In genomic region chr17:20228860-20229259, GRCh38 we compare ENCODE assay signal across 15 cellular contexts.
DNase-seq lines count a peak whose midpoint lies in the region; ATAC-seq and TF ChIP-seq lines count a peak whose summit lies in the region.
"Had no signal": no experiment of that assay in that cellular context is flagged by ENCODE, and none has a peak within 500 bp of the region (broad histone marks: within the 10 kb centered on the region; RNA-seq: fewer than 3 reads in every experiment).

No MANE protein-coding gene starts in this region.

- no peaks in the 10 kb centered on the region for H3K27me3 Mint-ChIP-seq in activated T-cell treated with anti-CD3 and anti-CD28 coated beads, Interleukin-2, amount 50 U/mL, for 72 hours (ENCODE audit: low read depth)
- H3K27me3 Mint-ChIP-seq in natural killer cell (ENCODE audit: low read depth in 2 of 2): no peaks in the 10 kb centered on the region
- H3K27me3 Mint-ChIP-seq: CD4-positive, CD25-positive, alpha-beta regulatory T cell had no signal

- H3K27ac ChIP-seq in angular gyrus (ENCODE audit: low read depth, low read length) (peak overlapping the region; percentile 42), substantia nigra (ENCODE audit: low read depth, low read length, poor library complexity, severe bottlenecking) (peak overlapping the region; percentile 61)

- no peak for DNase-seq in activated T-cell treated with anti-CD3 and anti-CD28 coated beads, Interleukin-2, amount 50 U/mL, for 72 hours
- DNase-seq in activated T-cell treated with anti-CD3 and anti-CD28 coated beads for 4 hours (no peak), fibroblast of peridontal ligament (ENCODE audit: extremely low read depth) (peak; percentile 9), substantia nigra (lab: John Stamatoyannopoulos, UW) (no peak), G401 (ENCODE audit: low spot score) (no peak), natural killer cell (no peak), 8988T (no peak)
- DNase-seq: CD4-positive, CD25-positive, alpha-beta regulatory T cell; DMS53; KBM-7; NCI-H1105; NCI-H187; NCI-H446; NCI-H748 treated with DMSO at 0.1 percent for 48 hours had no signal

- ATAC-seq in activated T-cell treated with anti-CD3 and anti-CD28 coated beads, Interleukin-2, amount 50 U/mL, for 72 hours (replicated peaks in 1 of 2): peak; percentile 64 to 78
- ATAC-seq in natural killer cell: no peak

- no peaks in the 10 kb centered on the region for H3K36me3 Mint-ChIP-seq in activated T-cell treated with anti-CD3 and anti-CD28 coated beads, Interleukin-2, amount 50 U/mL, for 72 hours (ENCODE audit: insufficient read depth in 2 of 2)
- no peaks in the 10 kb centered on the region for H3K36me3 Mint-ChIP-seq in natural killer cell

- no peak overlapping the region for H3K4me3 Mint-ChIP-seq in activated T-cell treated with anti-CD3 and anti-CD28 coated beads, Interleukin-2, amount 50 U/mL, for 72 hours
- no peak overlapping the region for H3K4me3 Mint-ChIP-seq in natural killer cell
- H3K4me3 Mint-ChIP-seq: CD4-positive, CD25-positive, alpha-beta regulatory T cell had no signal

- no peak overlapping the region for H3K27ac Mint-ChIP-seq in activated T-cell treated with anti-CD3 and anti-CD28 coated beads, Interleukin-2, amount 50 U/mL, for 72 hours
- no peak overlapping the region for H3K27ac Mint-ChIP-seq in natural killer cell

- in situ Hi-C loops in G401 (cut with HindIII; ENCODE audit: low sequenced_read_pairs): no loop called here

- H3K9me3 Mint-ChIP-seq in activated T-cell treated with anti-CD3 and anti-CD28 coated beads, Interleukin-2, amount 50 U/mL, for 72 hours: no peaks in the 10 kb centered on the region
- no peaks in the 10 kb centered on the region for H3K9me3 Mint-ChIP-seq in natural killer cell
- H3K9me3 Mint-ChIP-seq: CD4-positive, CD25-positive, alpha-beta regulatory T cell had no signal

- peaks cover 34% of the 10 kb centered on the region for H3K4me1 Mint-ChIP-seq in activated T-cell treated with anti-CD3 and anti-CD28 coated beads, Interleukin-2, amount 50 U/mL, for 72 hours (ENCODE audit: low read depth)
- H3K4me1 Mint-ChIP-seq in natural killer cell: peaks cover 4 to 8% of the 10 kb centered on the region in 2 donors

- no peak for TF ChIP-seq CTCF in natural killer cell (IDR thresholded peaks at IDR 0.05)

- intact Hi-C loops in natural killer cell (cut with micrococcal nuclease): loop anchor here (5.0 kb wide), 1 partner anchor 763 kb away; no protein-coding TSS in a partner anchor

Comparison
In these comparisons a context has a peak if more than half of its experiments do, and no peak if none do; other contexts are left out.
1. ATAC-seq: peak in activated T-cell treated with anti-CD3 and anti-CD28 coated beads, Interleukin-2, amount 50 U/mL, for 72 hours (2 of 2); none in natural killer cell (0 of 3).